Comparison of ENCODE assay signal across 8 cellular contexts in genomic region chr2:47038656-47039501, GRCh38.
DNase-seq lines count a peak whose midpoint lies in the region; TF ChIP-seq lines count a peak whose summit lies in the region.

No MANE protein-coding gene starts in this region.

- no peaks in the 10 kb centered on the region for H3K36me3 Mint-ChIP-seq in endothelial cell (ENCODE audit: low read depth, unreplicated experiment)
- H3K36me3 Mint-ChIP-seq in stimulated activated naive CD8-positive, alpha-beta T cell treated with anti-CD3 and anti-CD28 coated beads, Interleukin-15, Interleukin-2, amounts not matched to agents 100 ng/mL and 50 ng/mL, for 24 hours (ENCODE audit: low read depth), result peaks cover 28% of the 10 kb centered on the region

- no peak overlapping the region for H3K4me3 Mint-ChIP-seq in endothelial cell (ENCODE audit: unreplicated experiment)
- peak overlapping the region; percentile 48 for H3K4me3 Mint-ChIP-seq in stimulated activated naive CD8-positive, alpha-beta T cell treated with anti-CD3 and anti-CD28 coated beads, Interleukin-15, Interleukin-2, amounts not matched to agents 100 ng/mL and 50 ng/mL, for 24 hours

- H3K9ac ChIP-seq in MM.1S (ENCODE audit: low read length), result peak overlapping the region; percentile 31

- H3K27ac ChIP-seq in MM.1S (ENCODE audit: low read length), result peak overlapping the region; percentile 90

- H3K36me3 ChIP-seq in MM.1S (replicated peaks; ENCODE audit: insufficient read depth, low read length), result no peaks in the 10 kb centered on the region; the same call in none of the 2 replicates

- H2AFZ ChIP-seq in MM.1S (ENCODE audit: low read length), result no peak overlapping the region

- H3K9me2 ChIP-seq in MM.1S (replicated peaks; ENCODE audit: insufficient read depth, low read length), result no peaks in the 10 kb centered on the region

- DNase-seq in NCI-H2029 (lab: John Stamatoyannopoulos, UW), result peak; percentile 67
- no peak for DNase-seq in NCI-H2029 treated with DMSO at 0.1 percent for 48 hours (lab: John Stamatoyannopoulos, UW)
- peak; percentile 79 for DNase-seq in MM.1S
- DNase-seq in endothelial cell (ENCODE audit: low spot score), result no peak
- no peak for DNase-seq in effector CD8-positive, alpha-beta T cell (lab: John Stamatoyannopoulos, UW)
- DNase-seq in stimulated activated naive CD4-positive, alpha-beta T cell treated with Interleukin-2 at 50 U/mL for 16 hours (lab: John Stamatoyannopoulos, UW), result no peak
- DNase-seq in HuH-7 (ENCODE audit: low spot score), result no peak

- H4K20me1 ChIP-seq in MM.1S (ENCODE audit: insufficient read depth, low read length), result no peaks in the 10 kb centered on the region

- no peaks in the 10 kb centered on the region for H3K27me3 ChIP-seq in MM.1S (replicated peaks; ENCODE audit: insufficient read depth, low read length)

- no peak for TF ChIP-seq CTCF in MM.1S (IDR thresholded peaks at IDR 0.05; ENCODE audit: low read length)
- TF ChIP-seq CTCF in endothelial cell (IDR thresholded peaks at IDR 0.05; ENCODE audit: unreplicated experiment), result no peak

- H3K4me2 ChIP-seq in MM.1S (ENCODE audit: low read depth, low read length), result peak overlapping the region; percentile 43

- H3K9me3 Mint-ChIP-seq in endothelial cell (ENCODE audit: unreplicated experiment), result no peaks in the 10 kb centered on the region
- no peaks in the 10 kb centered on the region for H3K9me3 Mint-ChIP-seq in stimulated activated naive CD8-positive, alpha-beta T cell treated with anti-CD3 and anti-CD28 coated beads, Interleukin-15, Interleukin-2, amounts not matched to agents 100 ng/mL and 50 ng/mL, for 24 hours

- H3K27ac Mint-ChIP-seq in endothelial cell (ENCODE audit: unreplicated experiment), result peak overlapping the region; percentile 9
- peak overlapping the region; percentile 95 for H3K27ac Mint-ChIP-seq in stimulated activated naive CD8-positive, alpha-beta T cell treated with anti-CD3 and anti-CD28 coated beads, Interleukin-15, Interleukin-2, amounts not matched to agents 100 ng/mL and 50 ng/mL, for 24 hours

- peaks cover 38% of the 10 kb centered on the region for H3K79me2 ChIP-seq in MM.1S (ENCODE audit: low read length)

- no peak overlapping the region for H3K4me3 ChIP-seq in MM.1S (ENCODE audit: low read length)

- H3K9me3 ChIP-seq in MM.1S (replicated peaks; ENCODE audit: insufficient read depth, low read length), result no peaks in the 10 kb centered on the region

- H3K27me3 Mint-ChIP-seq in endothelial cell (ENCODE audit: unreplicated experiment), result peaks cover 7% of the 10 kb centered on the region
- no peaks in the 10 kb centered on the region for H3K27me3 Mint-ChIP-seq in stimulated activated naive CD8-positive, alpha-beta T cell treated with anti-CD3 and anti-CD28 coated beads, Interleukin-15, Interleukin-2, amounts not matched to agents 100 ng/mL and 50 ng/mL, for 24 hours

- peaks cover 56% of the 10 kb centered on the region for H3K4me1 ChIP-seq in MM.1S (ENCODE audit: low read length)

- H3F3A ChIP-seq in MM.1S (ENCODE audit: insufficient read depth, low read length), result peaks cover 41% of the 10 kb centered on the region

- peaks cover 34% of the 10 kb centered on the region for H3K4me1 Mint-ChIP-seq in endothelial cell (ENCODE audit: unreplicated experiment)
- H3K4me1 Mint-ChIP-seq in stimulated activated naive CD8-positive, alpha-beta T cell treated with anti-CD3 and anti-CD28 coated beads, Interleukin-15, Interleukin-2, amounts not matched to agents 100 ng/mL and 50 ng/mL, for 24 hours (ENCODE audit: low read depth), result peaks cover 24% of the 10 kb centered on the region

Comparison
In these comparisons a context has a peak if more than half of its experiments do, and no peak if none do; other contexts are left out.
1. DNase-seq: peak in NCI-H2029 (single experiment) and MM.1S (single experiment); none in NCI-H2029 treated with DMSO at 0.1 percent for 48 hours (single experiment), endothelial cell (single experiment), effector CD8-positive, alpha-beta T cell (single experiment), stimulated activated naive CD4-positive, alpha-beta T cell treated with Interleukin-2 at 50 U/mL for 16 hours (single experiment) and HuH-7 (single experiment).